18 cellular contexts compared by ENCODE assay signal in genomic region chr18:75128911-75129716, GRCh38.
"Had no signal": no experiment of that assay in that cellular context is flagged by ENCODE, and none has a peak within 500 bp of the region (broad histone marks: within the 10 kb centered on the region; RNA-seq: fewer than 3 reads in every experiment).

No MANE protein-coding gene starts in this region.

- H3K36me3 ChIP-seq: adrenal gland, left lung, upper lobe of left lung had no signal

- ATAC-seq: activated CD4-positive, CD25-positive, alpha-beta regulatory T cell treated with anti-CD3 and anti-CD28 coated beads, Interleukin-2, amount 50 U/mL, for 24 hours; activated CD8-positive, alpha-beta T cell treated with anti-CD3 and anti-CD28 coated beads for 36 hours; activated naive CD4-positive, alpha-beta T cell treated with anti-CD3 and anti-CD28 coated beads, Interleukin-2, amount 50 U/mL, for 72 hours; activated T-helper 17 cell treated with anti-CD3 and anti-CD28 coated beads, Interleukin-2, amount 50 U/mL, for 72 hours; foreskin keratinocyte; left lung had no signal

- H3K27me3 ChIP-seq: adrenal gland, foreskin keratinocyte, left lung, upper lobe of left lung had no signal

- H3K27ac ChIP-seq: adrenal gland, foreskin keratinocyte, left lung, SK-N-MC, upper lobe of left lung had no signal

- H3K4me1 ChIP-seq: adrenal gland, foreskin keratinocyte, left lung had no signal

- H3K4me3 Mint-ChIP-seq: activated CD4-positive, alpha-beta T cell treated with anti-CD3 and anti-CD28 coated beads, Interleukin-2, amount 10 ng/mL, durations not matched to agents 7 days and 5 days; activated CD8-positive, alpha-beta T cell treated with anti-CD3 and anti-CD28 coated beads for 36 hours; activated T-cell treated with anti-CD3 and anti-CD28 coated beads, Interleukin-2, amount 50 U/mL, for 24 hours; activated T-helper 17 cell treated with anti-CD3 and anti-CD28 coated beads, Interleukin-2, amount 50 U/mL, for 72 hours had no signal

- H3K4me3 ChIP-seq: adrenal gland, left lung, SK-N-MC, upper lobe of left lung had no signal

- H3K36me3 Mint-ChIP-seq: activated naive CD4-positive, alpha-beta T cell treated with anti-CD3 and anti-CD28 coated beads, Interleukin-2, amount 50 U/mL, for 72 hours had no signal

- H3K9me3 Mint-ChIP-seq: activated CD4-positive, alpha-beta T cell treated with anti-CD3 and anti-CD28 coated beads, Interleukin-2, amount 10 ng/mL, durations not matched to agents 7 days and 5 days; activated CD8-positive, alpha-beta T cell treated with anti-CD3 and anti-CD28 coated beads for 36 hours; activated naive CD4-positive, alpha-beta T cell treated with anti-CD3 and anti-CD28 coated beads, Interleukin-2, amount 50 U/mL, for 72 hours; activated T-cell treated with anti-CD3 and anti-CD28 coated beads, Interleukin-2, amount 50 U/mL, for 24 hours; activated T-helper 17 cell treated with anti-CD3 and anti-CD28 coated beads, Interleukin-2, amount 50 U/mL, for 72 hours; nephron had no signal

- H3K27ac Mint-ChIP-seq: activated CD4-positive, alpha-beta T cell treated with anti-CD3 and anti-CD28 coated beads, Interleukin-2, amount 10 ng/mL, durations not matched to agents 7 days and 5 days; activated CD8-positive, alpha-beta T cell treated with anti-CD3 and anti-CD28 coated beads for 36 hours; activated naive CD4-positive, alpha-beta T cell treated with anti-CD3 and anti-CD28 coated beads, Interleukin-2, amount 50 U/mL, for 72 hours; activated T-cell treated with anti-CD3 and anti-CD28 coated beads, Interleukin-2, amount 50 U/mL, for 24 hours; activated T-helper 17 cell treated with anti-CD3 and anti-CD28 coated beads, Interleukin-2, amount 50 U/mL, for 72 hours; nephron had no signal

- H3K9me3 ChIP-seq: adrenal gland, left lung, upper lobe of left lung had no signal

- DNase-seq: activated CD4-positive, alpha-beta T cell treated with anti-CD3 and anti-CD28 coated beads, Interleukin-2, amount 10 ng/mL, durations not matched to agents 7 days and 5 days; activated CD8-positive, alpha-beta T cell treated with anti-CD3 and anti-CD28 coated beads for 36 hours; activated T-cell treated with anti-CD3 and anti-CD28 coated beads, Interleukin-2, amount 50 U/mL, for 24 hours; cortex of kidney; foreskin keratinocyte; mammary epithelial cell; midbrain; stimulated activated CD4-positive, alpha-beta T cell treated with anti-CD3 and anti-CD28 coated beads, Interleukin-4, amount 100 ng/mL, for 1 hour; stimulated activated naive CD4-positive, alpha-beta T cell treated with Interleukin-2 at 50 U/mL for 16 hours; SW 1271 had no signal
